ENCODE assay signal across 17 cellular contexts in genomic region chr18:34875150-34875549, GRCh38.
A peak's percentile ranks its signal among the peaks of the same experiment; 100 is the strongest.
DNase-seq lines count a peak whose midpoint lies in the region; ATAC-seq, FAIRE-seq and TF ChIP-seq lines count a peak whose summit lies in the region.
"Had no signal": no experiment of that assay in that cellular context is flagged by ENCODE, and none has a peak within 500 bp of the region (broad histone marks: within the 10 kb centered on the region; RNA-seq: fewer than 3 reads in every experiment).

No MANE protein-coding gene starts in this region.

- H3K27me3 ChIP-seq in bronchial epithelial cell (ENCODE audit: control insufficient read depth, insufficient read depth, low read length), result no peaks in the 10 kb centered on the region
- H3K27me3 ChIP-seq: BE2C had no signal

- TF ChIP-seq CTCF in bronchial epithelial cell (IDR thresholded peaks at IDR 0.05; ENCODE audit: insufficient read depth, low read length, severe bottlenecking) (no peak), neural crest cell (conservative IDR thresholded peaks at IDR 0.05) (no peak)

- no peak for ATAC-seq in SK-N-SH treated with all-trans-retinoic acid at 6 μM for 48 hours
- ATAC-seq: A549, HepG2 had no signal

- peak overlapping the region; percentile 38 for H3K27ac ChIP-seq in substantia nigra (ENCODE audit: low read depth, low read length, poor library complexity, severe bottlenecking)
- H3K27ac ChIP-seq: A549, C4-2B had no signal

- no peaks in the 10 kb centered on the region for H3K36me3 Mint-ChIP-seq in neural crest cell (ENCODE audit: low read depth)
- H3K36me3 Mint-ChIP-seq: CD4-positive, alpha-beta memory T cell had no signal

- H3K27ac Mint-ChIP-seq in neural crest cell (ENCODE audit: unreplicated experiment), result peak overlapping the region; percentile 32
- H3K27ac Mint-ChIP-seq: CD4-positive, alpha-beta memory T cell had no signal

- no peak overlapping the region for H3K4me3 ChIP-seq in bronchial epithelial cell (ENCODE audit: low read depth, low read length)
- H3K4me3 ChIP-seq: A549, HAP-1 had no signal

- no peaks in the 10 kb centered on the region for H3K27me3 Mint-ChIP-seq in neural crest cell (ENCODE audit: low read depth)

- peaks cover 4% of the 10 kb centered on the region for H3K4me1 Mint-ChIP-seq in neural crest cell
- H3K4me1 Mint-ChIP-seq: CD4-positive, alpha-beta memory T cell had no signal

- no peaks in the 10 kb centered on the region for H3K9me3 Mint-ChIP-seq in neural crest cell
- H3K9me3 Mint-ChIP-seq: CD4-positive, alpha-beta memory T cell had no signal

- no peaks in the 10 kb centered on the region for H3K36me3 ChIP-seq in bronchial epithelial cell (ENCODE audit: control insufficient read depth, insufficient read depth, low read length)
- H3K36me3 ChIP-seq: BE2C, HAP-1 had no signal

- in situ Hi-C loops in KBM-7 (cut with MboI; ENCODE audit: low pct_unique_long_range_greater_than_20kb, low sequenced_read_pairs), result no loop called here

- H3K4me3 Mint-ChIP-seq in neural crest cell, result no peak overlapping the region
- H3K4me3 Mint-ChIP-seq: CD4-positive, alpha-beta memory T cell had no signal

- DNase-seq in SW480 (ENCODE audit: low spot score), result peak; percentile 17
- DNase-seq in bronchial epithelial cell (ENCODE audit: low read depth), result no peak
- DNase-seq in neural crest cell (ENCODE audit: low read depth, low spot score), result no peak
- DNase-seq in substantia nigra (lab: John Stamatoyannopoulos, UW), result peak in 9 of 49 donors; percentile 1 to 30 (median 14)
- DNase-seq in NCI-H187 (lab: John Stamatoyannopoulos, UW), result no peak
- no peak for DNase-seq in KBM-7
- DNase-seq: BE2C; CD4-positive, alpha-beta memory T cell; DMS79 had no signal

- FAIRE-seq in bronchial epithelial cell (lab: Jason Lieb, UNC), result peak; percentile 7
- FAIRE-seq: A549, GM12891, GM19239, H1, HepG2 had no signal

TF ChIP-seq in SK-N-SH treated with all-trans-retinoic acid at 6 μM for 48 hours, 23 proteins besides CTCF, POLR2A, EP300 and RAD21:
- no peak for TF ChIP-seq POU6F1 (CRISPR knock-in tag; IDR thresholded peaks at IDR 0.05; ENCODE audit: borderline replicate concordance, low read depth)
- no peak for TF ChIP-seq GLIS3 (CRISPR knock-in tag; IDR thresholded peaks at IDR 0.05)
- no peak for TF ChIP-seq TOX (CRISPR knock-in tag; IDR thresholded peaks at IDR 0.05; ENCODE audit: borderline replicate concordance)
- TF ChIP-seq ESRRG (CRISPR knock-in tag; IDR thresholded peaks at IDR 0.05), result no peak
- no peak for TF ChIP-seq TSHZ2 (CRISPR knock-in tag; IDR thresholded peaks at IDR 0.05)
- no peak for TF ChIP-seq CSDC2 (CRISPR knock-in tag; IDR thresholded peaks at IDR 0.05)
- TF ChIP-seq ARNTL (CRISPR knock-in tag; IDR thresholded peaks at IDR 0.05; ENCODE audit: borderline replicate concordance, low read depth), result no peak
- TF ChIP-seq TCF4 (CRISPR knock-in tag; IDR thresholded peaks at IDR 0.05; ENCODE audit: borderline replicate concordance), result no peak
- TF ChIP-seq ZFP3 (CRISPR knock-in tag; IDR thresholded peaks at IDR 0.05), result no peak
- no peak for TF ChIP-seq SNAI2 (CRISPR knock-in tag; IDR thresholded peaks at IDR 0.05)
- no peak for TF ChIP-seq OSR1 (CRISPR knock-in tag; IDR thresholded peaks at IDR 0.05)
- no peak for TF ChIP-seq PATZ1 (CRISPR knock-in tag; IDR thresholded peaks at IDR 0.05; ENCODE audit: borderline replicate concordance)
- no peak for TF ChIP-seq CREB5 (CRISPR knock-in tag; IDR thresholded peaks at IDR 0.05; ENCODE audit: low read depth)
- no peak for TF ChIP-seq ZNF565 (CRISPR knock-in tag; conservative IDR thresholded peaks at IDR 0.05; ENCODE audit: low read depth)
- TF ChIP-seq BACH2 (CRISPR knock-in tag; IDR thresholded peaks at IDR 0.05; ENCODE audit: borderline replicate concordance), result no peak
- no peak for TF ChIP-seq RARB (CRISPR knock-in tag; IDR thresholded peaks at IDR 0.05)
- TF ChIP-seq CSRNP3 (CRISPR knock-in tag; IDR thresholded peaks at IDR 0.05), result no peak
- no peak for TF ChIP-seq ZNF8 (CRISPR knock-in tag; IDR thresholded peaks at IDR 0.05)
- no peak for TF ChIP-seq ISL1 (CRISPR knock-in tag; IDR thresholded peaks at IDR 0.05)
